In the genomic region with DNA sequence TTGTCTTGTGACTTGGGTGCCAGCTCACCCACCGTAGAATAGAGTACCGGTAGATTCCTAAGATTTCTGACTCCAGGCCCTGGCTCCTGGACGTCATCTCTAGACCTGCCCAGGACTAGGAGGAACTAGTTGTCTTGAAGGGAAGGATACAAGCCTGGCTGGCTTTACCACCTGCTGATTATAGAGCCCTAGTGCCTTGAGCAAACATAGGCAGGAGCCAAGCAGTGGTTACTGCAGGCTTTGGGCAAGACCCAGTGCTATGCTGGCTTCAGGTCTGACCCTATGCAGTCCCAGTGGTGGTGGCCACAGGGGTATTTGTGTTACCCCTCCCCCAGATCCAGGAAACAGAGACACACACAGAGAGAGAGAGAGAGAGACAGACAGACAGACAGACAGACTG, we compare ENCODE assay signal across 1 cellular context.
TF ChIP-seq lines count a peak whose summit lies in the region.

No MANE protein-coding gene starts in this region.

TF ChIP-seq in endothelial cell of umbilical vein, 7 proteins besides CTCF, POLR2A, EP300 and RAD21:
- TF ChIP-seq FOS (IDR thresholded peaks at IDR 0.05; ENCODE audit: borderline replicate concordance, insufficient read depth, low read length): no peak
